ENCODE assay signal across 1 cellular context in genomic region chr3:183698318-183698731, GRCh38.
TF ChIP-seq lines count a peak whose summit lies in the region.

No MANE protein-coding gene starts in this region.

TF ChIP-seq in H1, 55 proteins besides CTCF, POLR2A, EP300 and RAD21 (continued from another document):
- no peak for TF ChIP-seq CHD7 (IDR thresholded peaks at IDR 0.05; ENCODE audit: insufficient replicate concordance, low read length)
- TF ChIP-seq SP1 (IDR thresholded peaks at IDR 0.05; ENCODE audit: low read depth, low read length) = no peak
